In genomic region chr11:67445515-67445914, GRCh38 we compare ENCODE assay signal across 15 cellular contexts. TPM values are rescaled to one million over a fixed set of nuclear protein-coding genes. Genes with fewer than 3 reads are reported as not detected.
DNase-seq lines count a peak whose midpoint lies in the region; ATAC-seq and TF ChIP-seq lines count a peak whose summit lies in the region.
"Had no signal": no experiment of that assay in that cellular context is flagged by ENCODE, and none has a peak within 500 bp of the region (broad histone marks: within the 10 kb centered on the region; RNA-seq: fewer than 3 reads in every experiment).

No MANE protein-coding gene starts in this region.

- no peak overlapping the region for H3K4me3 ChIP-seq in endodermal cell (ENCODE audit: low read length)
- H3K4me3 ChIP-seq: SJCRH30, thoracic aorta had no signal

- peaks cover 7% of the 10 kb centered on the region for H3K36me3 Mint-ChIP-seq in activated naive CD4-positive, alpha-beta T cell treated with anti-CD3 and anti-CD28 coated beads, Interleukin-2, amount 10 ng/mL, durations not matched to agents 7 days and 5 days
- H3K36me3 Mint-ChIP-seq in T-cell, result no peaks in the 10 kb centered on the region
- H3K36me3 Mint-ChIP-seq in endodermal cell (ENCODE audit: low read depth), result peaks cover 12% of the 10 kb centered on the region
- peaks cover 3 to 15% of the 10 kb centered on the region in 2 donors for H3K36me3 Mint-ChIP-seq in stimulated activated naive B cell treated with anti-CD40 and anti-IgM and Interleukin-4, amounts not matched to agents 10 μg/mL and 1 μg/mL and 100 μg/mL, for 72 hours

- no peak for TF ChIP-seq CTCF in endodermal cell (conservative IDR thresholded peaks at IDR 0.05)

- H3K4me1 ChIP-seq in endodermal cell (ENCODE audit: control insufficient read depth, insufficient read depth, low read length), result no peaks in the 10 kb centered on the region
- H3K4me1 ChIP-seq: parathyroid adenoma had no signal

- no peak overlapping the region for H3K27ac ChIP-seq in endodermal cell (ENCODE audit: low read depth, low read length)
- H3K27ac ChIP-seq: brain microvascular endothelial cell, parathyroid adenoma, SJCRH30, thoracic aorta had no signal

- peaks cover 13% of the 10 kb centered on the region for H3K36me3 ChIP-seq in endodermal cell (ENCODE audit: control insufficient read depth, insufficient read depth, low read length)
- H3K36me3 ChIP-seq: SJCRH30, thoracic aorta had no signal

- POLR2A ChIA-PET in T-cell (lab: Charles Lee), result interaction anchor here in 1 of 2 donors (0.6 kb wide), 1 partner anchor 14 kb away, joined by 3 read pairs; no protein-coding TSS in a partner anchor

- DNase-seq in activated naive CD4-positive, alpha-beta T cell treated with anti-CD3 and anti-CD28 coated beads, Interleukin-2, amount 10 ng/mL, durations not matched to agents 7 days and 5 days, result no peak
- DNase-seq in activated naive CD4-positive, alpha-beta T cell (lab: John Stamatoyannopoulos, UW), result no peak
- DNase-seq in T-cell (no peak), endodermal cell (no peak), NCI-H2196 treated with DMSO at 0.1 percent for 48 hours (lab: John Stamatoyannopoulos, UW; ENCODE audit: unreplicated experiment) (no peak), SIG-M5 (lab: John Stamatoyannopoulos, UW) (no peak)
- DNase-seq in stimulated activated naive B cell treated with anti-CD40 and anti-IgM and Interleukin-4, amounts not matched to agents 10 μg/mL and 1 μg/mL and 100 μg/mL, for 72 hours, result no peak
- DNase-seq: brain microvascular endothelial cell, DMS79, NCI-H2171 treated with DMSO at 0.1 percent for 48 hours, SJCRH30 had no signal

- WGBS in endodermal cell (ENCODE audit: insufficient coverage in 1 of 2, insufficient read length in 1 of 2), 2 experiments, result 83 to 89% methylated on average over 3 to 5 of the region's 5 CpGs

- H3K4me3 Mint-ChIP-seq in activated naive CD4-positive, alpha-beta T cell treated with anti-CD3 and anti-CD28 coated beads, Interleukin-2, amount 10 ng/mL, durations not matched to agents 7 days and 5 days, result peak overlapping the region; percentile 73
- H3K4me3 Mint-ChIP-seq in T-cell, result peak overlapping the region; percentile 10 to 80 (median 47)
- no peak overlapping the region for H3K4me3 Mint-ChIP-seq in endodermal cell
- H3K4me3 Mint-ChIP-seq in stimulated activated naive B cell treated with anti-CD40 and anti-IgM and Interleukin-4, amounts not matched to agents 10 μg/mL and 1 μg/mL and 100 μg/mL, for 72 hours, result peak overlapping the region; percentile 75 to 82

- ATAC-seq in T-cell (replicated peaks in 1 of 4), result no peak
- no peak for ATAC-seq in stimulated activated naive B cell treated with anti-CD40 and anti-IgM and Interleukin-4, amounts not matched to agents 10 μg/mL and 1 μg/mL and 100 μg/mL, for 72 hours (replicated peaks)
- no peak for ATAC-seq in esophagus mucosa

- peak overlapping the region; percentile 90 for H3K27ac Mint-ChIP-seq in activated naive CD4-positive, alpha-beta T cell treated with anti-CD3 and anti-CD28 coated beads, Interleukin-2, amount 10 ng/mL, durations not matched to agents 7 days and 5 days
- H3K27ac Mint-ChIP-seq in T-cell, result peak overlapping the region; percentile 92 to 97
- peak overlapping the region; percentile 23 for H3K27ac Mint-ChIP-seq in endodermal cell
- peak overlapping the region; percentile 79 for H3K27ac Mint-ChIP-seq in stimulated activated naive B cell treated with anti-CD40 and anti-IgM and Interleukin-4, amounts not matched to agents 10 μg/mL and 1 μg/mL and 100 μg/mL, for 72 hours

- H3K9me3 ChIP-seq in endodermal cell (ENCODE audit: control insufficient read depth, low read length), result no peaks in the 10 kb centered on the region
- H3K9me3 ChIP-seq: SJCRH30, thoracic aorta had no signal

- CTCF ChIA-PET in activated naive CD4-positive, alpha-beta T cell treated with anti-CD3 and anti-CD28 coated beads, Interleukin-2, amount 10 ng/mL, durations not matched to agents 7 days and 5 days (lab: Charles Lee), result interaction anchor here (0.7 kb wide), 1 partner anchor 116 kb away, joined by 3 read pairs; no protein-coding TSS in a partner anchor
- CTCF ChIA-PET in T-cell (lab: Charles Lee), result no interaction called here

- no peaks in the 10 kb centered on the region for H3K9me3 Mint-ChIP-seq in activated naive CD4-positive, alpha-beta T cell treated with anti-CD3 and anti-CD28 coated beads, Interleukin-2, amount 10 ng/mL, durations not matched to agents 7 days and 5 days
- H3K9me3 Mint-ChIP-seq in T-cell (no peaks in the 10 kb centered on the region), endodermal cell (no peaks in the 10 kb centered on the region)
- H3K9me3 Mint-ChIP-seq in stimulated activated naive B cell treated with anti-CD40 and anti-IgM and Interleukin-4, amounts not matched to agents 10 μg/mL and 1 μg/mL and 100 μg/mL, for 72 hours, result no peaks in the 10 kb centered on the region

- H3K4me1 Mint-ChIP-seq in activated naive CD4-positive, alpha-beta T cell treated with anti-CD3 and anti-CD28 coated beads, Interleukin-2, amount 10 ng/mL, durations not matched to agents 7 days and 5 days, result peaks cover 79% of the 10 kb centered on the region
- H3K4me1 Mint-ChIP-seq in T-cell (peaks cover 82 to 90% (median 85%) of the 10 kb centered on the region in 3 donors), endodermal cell (no peaks in the 10 kb centered on the region)
- peaks cover 61 to 89% of the 10 kb centered on the region in 2 donors for H3K4me1 Mint-ChIP-seq in stimulated activated naive B cell treated with anti-CD40 and anti-IgM and Interleukin-4, amounts not matched to agents 10 μg/mL and 1 μg/mL and 100 μg/mL, for 72 hours

- H3K27me3 ChIP-seq in endodermal cell (ENCODE audit: control insufficient read depth, insufficient read depth, low read length, poor library complexity, severe bottlenecking), result no peaks in the 10 kb centered on the region
- H3K27me3 ChIP-seq: brain microvascular endothelial cell, SJCRH30 had no signal

- no peak overlapping the region for H3K9ac ChIP-seq in endodermal cell (ENCODE audit: extremely low read depth, low read length, poor library complexity, severe bottlenecking)
- H3K9ac ChIP-seq: parathyroid adenoma had no signal

- H3K27me3 Mint-ChIP-seq in activated naive CD4-positive, alpha-beta T cell treated with anti-CD3 and anti-CD28 coated beads, Interleukin-2, amount 10 ng/mL, durations not matched to agents 7 days and 5 days, result peaks cover 17% of the 10 kb centered on the region
- H3K27me3 Mint-ChIP-seq in T-cell, result no peaks in the 10 kb centered on the region
- H3K27me3 Mint-ChIP-seq in endodermal cell (ENCODE audit: insufficient read depth), result no peaks in the 10 kb centered on the region
- no peaks in the 10 kb centered on the region for H3K27me3 Mint-ChIP-seq in stimulated activated naive B cell treated with anti-CD40 and anti-IgM and Interleukin-4, amounts not matched to agents 10 μg/mL and 1 μg/mL and 100 μg/mL, for 72 hours

RNA-seq across cellular contexts. Expression of gene CORO1B, which starts 2.2 kb away (rescaled TPM):
- total RNA-seq in T-cell, result 10 to 100 TPM; 23.0 to 39.4 (median 30.4) TPM
- 100 to 1,000 TPM; 112 to 131 TPM for total RNA-seq in endodermal cell
- 69.5 TPM for polyA plus RNA-seq in endodermal cell (2013, experiment 1 of 2)
- 67.8 TPM for polyA plus RNA-seq in endodermal cell (2013, experiment 2 of 2)
- total RNA-seq in esophagus mucosa, result 74.0 TPM

RNA-seq across cellular contexts. Expression of gene GPR152, which starts 7.0 kb away (rescaled TPM):
- under 1 TPM in 1 of 5 donors, not detected in 4; 0.19 TPM for total RNA-seq in T-cell
- not detected for total RNA-seq in endodermal cell
- polyA plus RNA-seq in endodermal cell (2013, experiment 1 of 2), result not detected
- not detected for polyA plus RNA-seq in endodermal cell (2013, experiment 2 of 2)
- total RNA-seq in esophagus mucosa, result not detected
- total RNA-seq: frontal cortex, SJCRH30, thoracic aorta had no signal

RNA-seq across cellular contexts. Expression of gene PTPRCAP, which starts 8.0 kb away (rescaled TPM):
- total RNA-seq in T-cell (100 to 1,000 TPM; 192 to 282 (median 256) TPM), endodermal cell (1 to 10 TPM in 1 of 2 donors, not detected in 1; 2.1 TPM), esophagus mucosa (2.5 TPM)
- 0.71 TPM for polyA plus RNA-seq in endodermal cell (2013, experiment 1 of 2)
- 0.21 TPM for polyA plus RNA-seq in endodermal cell (2013, experiment 2 of 2)
- total RNA-seq: frontal cortex had no signal

RNA-seq across cellular contexts. Expression of gene CABP4, which starts 9.6 kb away (rescaled TPM):
- total RNA-seq in T-cell, result 10 to 100 TPM in 2 of 5 donors, 1 to 10 TPM in 3; 3.5 to 16.0 (median 5.6) TPM
- total RNA-seq in endodermal cell, result not detected
- not detected for polyA plus RNA-seq in endodermal cell (2013, experiment 1 of 2)
- polyA plus RNA-seq in endodermal cell (2013, experiment 2 of 2), result not detected
- 0.24 TPM for total RNA-seq in esophagus mucosa
- total RNA-seq: frontal cortex had no signal

RNA-seq across cellular contexts. Expression of gene RPS6KB2, which starts 17.2 kb away (rescaled TPM):
- total RNA-seq in T-cell (10 to 100 TPM; 60.3 to 88.0 (median 81.9) TPM), endodermal cell (10 to 100 TPM; 47.0 to 51.8 TPM), esophagus mucosa (95.0 TPM)
- 42.6 TPM for polyA plus RNA-seq in endodermal cell (2013, experiment 1 of 2)
- 37.0 TPM for polyA plus RNA-seq in endodermal cell (2013, experiment 2 of 2)

Comparison
In these comparisons a context has a peak if more than half of its experiments do, and no peak if none do; other contexts are left out.
1. H3K27ac Mint-ChIP-seq: peak in every context shown above with its lines; median percentile 94 in T-cell; 90 in activated naive CD4-positive, alpha-beta T cell treated with anti-CD3 and anti-CD28 coated beads, Interleukin-2, amount 10 ng/mL, durations not matched to agents 7 days and 5 days; 79 in stimulated activated naive B cell treated with anti-CD40 and anti-IgM and Interleukin-4, amounts not matched to agents 10 μg/mL and 1 μg/mL and 100 μg/mL, for 72 hours; 23 in endodermal cell.
2. RNA of gene PTPRCAP, which starts 8.0 kb away (total RNA-seq): 192 to 282 TPM in T-cell; 2.5 TPM in esophagus mucosa (single experiment) and 2.1 TPM in endodermal cell; every median in the first group is over 10 times any median in the second.